ENCODE assay signal across 1 cellular context in the genomic region with DNA sequence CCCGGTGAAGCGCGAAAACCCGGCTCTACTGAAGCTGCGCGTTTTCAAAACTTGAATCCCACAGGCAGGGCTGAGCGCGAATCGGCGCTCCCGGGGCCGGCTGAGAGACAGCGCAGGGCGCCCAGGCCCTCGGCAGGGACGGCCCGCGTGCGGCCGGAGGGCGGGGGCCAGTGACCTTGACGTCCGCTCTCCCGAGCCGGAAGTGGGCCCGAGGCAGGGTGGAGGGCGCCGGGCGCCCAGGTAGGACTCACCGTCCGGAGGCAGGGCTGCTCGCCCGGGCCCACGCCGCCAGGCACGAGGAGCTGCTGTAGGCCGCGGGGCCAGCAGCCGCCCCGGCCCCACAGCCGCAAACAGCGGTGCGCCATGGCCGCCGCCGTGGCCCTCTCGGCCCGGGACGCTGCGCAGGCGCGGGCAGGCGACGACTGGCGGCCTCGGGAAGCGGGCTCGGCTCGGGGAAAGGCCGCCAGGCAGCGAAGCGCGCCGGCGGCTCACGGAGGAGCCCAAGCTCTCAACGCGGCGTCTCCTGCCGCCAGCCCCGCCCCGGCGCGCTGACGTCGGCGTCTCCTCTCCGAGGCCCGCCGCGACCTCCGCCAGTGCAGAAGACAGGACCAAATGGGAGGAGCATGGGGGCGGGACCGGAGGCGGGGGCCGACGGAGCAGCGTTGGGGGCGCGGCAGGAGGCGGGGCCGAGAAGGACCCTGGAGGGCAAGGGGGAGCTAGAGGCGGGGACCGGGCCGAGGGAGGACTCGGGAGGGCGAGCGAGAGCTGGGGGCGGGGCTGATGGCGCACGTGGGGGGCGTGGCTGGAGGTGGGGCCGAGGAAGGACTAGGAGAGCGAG.
TF ChIP-seq lines count a peak whose summit lies in the region.

A gene (minus strand): TSS at position 510 of the 838 bp plus-strand sequence. CDS start 145 bp downstream, at position 365.

TF ChIP-seq in K562, 482 proteins besides CTCF, POLR2A, EP300 and RAD21 (continued from another document):
- TF ChIP-seq, protein P1, sequence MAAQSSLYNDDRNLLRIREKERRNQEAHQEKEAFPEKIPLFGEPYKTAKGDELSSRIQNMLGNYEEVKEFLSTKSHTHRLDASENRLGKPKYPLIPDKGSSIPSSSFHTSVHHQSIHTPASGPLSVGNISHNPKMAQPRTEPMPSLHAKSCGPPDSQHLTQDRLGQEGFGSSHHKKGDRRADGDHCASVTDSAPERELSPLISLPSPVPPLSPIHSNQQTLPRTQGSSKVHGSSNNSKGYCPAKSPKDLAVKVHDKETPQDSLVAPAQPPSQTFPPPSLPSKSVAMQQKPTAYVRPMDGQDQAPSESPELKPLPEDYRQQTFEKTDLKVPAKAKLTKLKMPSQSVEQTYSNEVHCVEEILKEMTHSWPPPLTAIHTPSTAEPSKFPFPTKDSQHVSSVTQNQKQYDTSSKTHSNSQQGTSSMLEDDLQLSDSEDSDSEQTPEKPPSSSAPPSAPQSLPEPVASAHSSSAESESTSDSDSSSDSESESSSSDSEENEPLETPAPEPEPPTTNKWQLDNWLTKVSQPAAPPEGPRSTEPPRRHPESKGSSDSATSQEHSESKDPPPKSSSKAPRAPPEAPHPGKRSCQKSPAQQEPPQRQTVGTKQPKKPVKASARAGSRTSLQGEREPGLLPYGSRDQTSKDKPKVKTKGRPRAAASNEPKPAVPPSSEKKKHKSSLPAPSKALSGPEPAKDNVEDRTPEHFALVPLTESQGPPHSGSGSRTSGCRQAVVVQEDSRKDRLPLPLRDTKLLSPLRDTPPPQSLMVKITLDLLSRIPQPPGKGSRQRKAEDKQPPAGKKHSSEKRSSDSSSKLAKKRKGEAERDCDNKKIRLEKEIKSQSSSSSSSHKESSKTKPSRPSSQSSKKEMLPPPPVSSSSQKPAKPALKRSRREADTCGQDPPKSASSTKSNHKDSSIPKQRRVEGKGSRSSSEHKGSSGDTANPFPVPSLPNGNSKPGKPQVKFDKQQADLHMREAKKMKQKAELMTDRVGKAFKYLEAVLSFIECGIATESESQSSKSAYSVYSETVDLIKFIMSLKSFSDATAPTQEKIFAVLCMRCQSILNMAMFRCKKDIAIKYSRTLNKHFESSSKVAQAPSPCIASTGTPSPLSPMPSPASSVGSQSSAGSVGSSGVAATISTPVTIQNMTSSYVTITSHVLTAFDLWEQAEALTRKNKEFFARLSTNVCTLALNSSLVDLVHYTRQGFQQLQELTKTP (IDR thresholded peaks at IDR 0.05; ENCODE audit: low read depth in 1 of 2, partially characterized antibody in 2 of 2) = no peak
- TF ChIP-seq GTF2A2 (tag; IDR thresholded peaks at IDR 0.05) (peak; percentile 67; the same call in 1 of the 2 replicates), ESRRA (IDR thresholded peaks at IDR 0.05; ENCODE audit: borderline replicate concordance, low read depth) (peak; percentile 100), HNRNPUL1 (IDR thresholded peaks at IDR 0.05; ENCODE audit: low read length) (no peak), ZNF764 (CRISPR knock-in tag; IDR thresholded peaks at IDR 0.05; ENCODE audit: low read depth) (no peak), CBX1 (IDR thresholded peaks at IDR 0.05; ENCODE audit: low read depth) (peak; percentile 77; the same call in 1 of the 2 replicates), L3MBTL2 (IDR thresholded peaks at IDR 0.05) (peak; percentile 97), PTBP1 (IDR thresholded peaks at IDR 0.05; ENCODE audit: low read depth, low read length) (no peak), FUS (optimal IDR thresholded peaks at IDR 0.05; ENCODE audit: low read depth, low read length) (peak; percentile 54), SMAD4 (CRISPR knock-in tag; conservative IDR thresholded peaks at IDR 0.05) (peak; percentile 87), NFIC (IDR thresholded peaks at IDR 0.05) (peak; percentile 32; the same call in 1 of the 2 replicates)
- TF ChIP-seq, protein P2, sequence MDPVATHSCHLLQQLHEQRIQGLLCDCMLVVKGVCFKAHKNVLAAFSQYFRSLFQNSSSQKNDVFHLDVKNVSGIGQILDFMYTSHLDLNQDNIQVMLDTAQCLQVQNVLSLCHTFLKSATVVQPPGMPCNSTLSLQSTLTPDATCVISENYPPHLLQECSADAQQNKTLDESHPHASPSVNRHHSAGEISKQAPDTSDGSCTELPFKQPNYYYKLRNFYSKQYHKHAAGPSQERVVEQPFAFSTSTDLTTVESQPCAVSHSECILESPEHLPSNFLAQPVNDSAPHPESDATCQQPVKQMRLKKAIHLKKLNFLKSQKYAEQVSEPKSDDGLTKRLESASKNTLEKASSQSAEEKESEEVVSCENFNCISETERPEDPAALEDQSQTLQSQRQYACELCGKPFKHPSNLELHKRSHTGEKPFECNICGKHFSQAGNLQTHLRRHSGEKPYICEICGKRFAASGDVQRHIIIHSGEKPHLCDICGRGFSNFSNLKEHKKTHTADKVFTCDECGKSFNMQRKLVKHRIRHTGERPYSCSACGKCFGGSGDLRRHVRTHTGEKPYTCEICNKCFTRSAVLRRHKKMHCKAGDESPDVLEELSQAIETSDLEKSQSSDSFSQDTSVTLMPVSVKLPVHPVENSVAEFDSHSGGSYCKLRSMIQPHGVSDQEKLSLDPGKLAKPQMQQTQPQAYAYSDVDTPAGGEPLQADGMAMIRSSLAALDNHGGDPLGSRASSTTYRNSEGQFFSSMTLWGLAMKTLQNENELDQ (CRISPR knock-in tag; IDR thresholded peaks at IDR 0.05; ENCODE audit: borderline replicate concordance) = no peak
- TF ChIP-seq, protein P3, sequence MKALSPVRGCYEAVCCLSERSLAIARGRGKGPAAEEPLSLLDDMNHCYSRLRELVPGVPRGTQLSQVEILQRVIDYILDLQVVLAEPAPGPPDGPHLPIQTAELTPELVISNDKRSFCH (CRISPR knock-in tag; IDR thresholded peaks at IDR 0.05) = no peak
- TF ChIP-seq, protein P3 (tag; IDR thresholded peaks at IDR 0.05) = peak; percentile 91
- TF ChIP-seq, protein P4, sequence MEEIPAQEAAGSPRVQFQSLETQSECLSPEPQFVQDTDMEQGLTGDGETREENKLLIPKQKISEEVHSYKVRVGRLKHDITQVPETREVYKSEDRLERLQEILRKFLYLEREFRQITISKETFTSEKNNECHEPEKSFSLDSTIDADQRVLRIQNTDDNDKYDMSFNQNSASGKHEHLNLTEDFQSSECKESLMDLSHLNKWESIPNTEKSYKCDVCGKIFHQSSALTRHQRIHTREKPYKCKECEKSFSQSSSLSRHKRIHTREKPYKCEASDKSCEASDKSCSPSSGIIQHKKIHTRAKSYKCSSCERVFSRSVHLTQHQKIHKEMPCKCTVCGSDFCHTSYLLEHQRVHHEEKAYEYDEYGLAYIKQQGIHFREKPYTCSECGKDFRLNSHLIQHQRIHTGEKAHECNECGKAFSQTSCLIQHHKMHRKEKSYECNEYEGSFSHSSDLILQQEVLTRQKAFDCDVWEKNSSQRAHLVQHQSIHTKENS (CRISPR knock-in tag; IDR thresholded peaks at IDR 0.05) = no peak
